ENCODE assay signal across 8 cellular contexts in the genomic region with DNA sequence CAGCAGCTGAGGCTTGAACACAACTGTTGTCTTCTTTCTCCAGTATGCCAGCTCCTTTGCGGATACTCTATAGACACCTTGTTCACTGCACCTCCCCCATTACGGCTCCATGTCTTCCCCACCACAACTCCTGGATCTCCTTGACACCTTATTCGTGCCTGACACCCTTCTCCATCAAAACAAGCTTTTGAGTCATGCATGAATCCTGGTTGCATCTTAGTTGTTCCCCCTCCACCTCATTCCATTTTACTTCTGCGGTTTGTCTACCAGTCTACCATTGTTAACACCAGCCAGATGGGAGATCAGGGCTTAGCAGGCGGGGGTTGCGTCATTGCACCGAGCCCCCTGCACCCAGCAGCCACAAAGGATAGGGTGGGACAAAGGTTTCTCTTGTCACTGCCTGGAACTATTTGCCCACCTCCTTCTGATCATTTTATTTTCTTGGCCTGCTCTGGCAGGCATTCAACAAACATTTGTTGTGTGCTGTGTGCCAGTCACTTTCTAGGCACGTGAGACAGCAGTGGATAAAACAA. TPM values are rescaled to one million over a fixed set of nuclear protein-coding genes. Genes with fewer than 3 reads are reported as not detected.
DNase-seq lines count a peak whose midpoint lies in the region; ATAC-seq and TF ChIP-seq lines count a peak whose summit lies in the region.

No MANE protein-coding gene starts in this region.

- TF ChIP-seq CTCF in ascending aorta (IDR thresholded peaks at IDR 0.05) (no peak), uterus (IDR thresholded peaks at IDR 0.05) (no peak)

- TF ChIP-seq POLR2A in uterus (IDR thresholded peaks at IDR 0.05): no peak

- DNase-seq in left cardiac atrium: peak; percentile 11
- DNase-seq in cardiac septum (ENCODE audit: low spot score): no peak
- no peak for DNase-seq in ascending aorta (ENCODE audit: low spot score in 2 of 2)
- no peak for DNase-seq in uterus
- DNase-seq in A172 (ENCODE audit: low spot score): no peak
- no peak for DNase-seq in activated CD4-positive, CD25-positive, alpha-beta regulatory T cell treated with anti-CD3 and anti-CD28 coated beads, Interleukin-2, amount 50 U/mL, for 72 hours

- H3K27me3 ChIP-seq in ascending aorta (no peaks in the 10 kb centered on the region), mucosa of rectum (ENCODE audit: control insufficient read depth in 2 of 2, insufficient read depth in 2 of 2, low read length in 2 of 2) (no peaks in the 10 kb centered on the region), uterus (no peaks in the 10 kb centered on the region)

- ATAC-seq in left cardiac atrium: no peak
- ATAC-seq in GM18520 (IDR thresholded peaks at IDR 0.05; ENCODE audit: unreplicated experiment): no peak

- H3K27ac ChIP-seq in ascending aorta: peak overlapping the region; percentile 67 to 97
- peak overlapping the region; percentile 87 to 93 for H3K27ac ChIP-seq in mucosa of rectum (ENCODE audit: low read depth in 2 of 2, low read length in 2 of 2)
- H3K27ac ChIP-seq in uterus: peak overlapping the region; percentile 95

- intact Hi-C loops in left cardiac atrium (cut with DNase I) (no loop called here), cardiac septum (cut with DNase I) (loop anchor here (10.0 kb wide), 1 partner anchor 148 kb away; no protein-coding TSS in a partner anchor), ascending aorta (cut with DNase I) (loop anchor here (5.0 kb wide), 1 partner anchor 146 kb away; no protein-coding TSS in a partner anchor), uterus (cut with DNase I; ENCODE audit: low total_unique reads) (no loop called here)

- H3K36me3 ChIP-seq in ascending aorta: peaks cover 45% of the 10 kb centered on the region in 2 donors
- peaks cover 45 to 46% of the 10 kb centered on the region in 2 donors for H3K36me3 ChIP-seq in mucosa of rectum (ENCODE audit: control insufficient read depth in 2 of 2, insufficient read depth in 2 of 2, low read length in 2 of 2)
- H3K36me3 ChIP-seq in uterus: no peaks in the 10 kb centered on the region

- peaks cover 3 to 14% of the 10 kb centered on the region in 2 donors for H3K4me1 ChIP-seq in ascending aorta
- peaks cover 21 to 30% of the 10 kb centered on the region in 2 donors for H3K4me1 ChIP-seq in mucosa of rectum (ENCODE audit: control insufficient read depth in 2 of 2, insufficient read depth in 2 of 2, low read length in 2 of 2)
- peaks cover 0 to 11% of the 10 kb centered on the region in 2 donors for H3K4me1 ChIP-seq in uterus

- H3K9ac ChIP-seq in mucosa of rectum (ENCODE audit: low read depth in 1 of 2, low read length in 2 of 2): no peak overlapping the region

- H3K9me3 ChIP-seq in ascending aorta (no peaks in the 10 kb centered on the region), mucosa of rectum (ENCODE audit: control insufficient read depth in 2 of 2, low read length in 2 of 2) (no peaks in the 10 kb centered on the region), uterus (no peaks in the 10 kb centered on the region)

- H3K4me3 ChIP-seq in ascending aorta (no peak overlapping the region), mucosa of rectum (ENCODE audit: low read length in 2 of 2) (no peak overlapping the region), uterus (no peak overlapping the region)

RNA-seq across cellular contexts. Expression of a gene that starts 2.0 kb away (rescaled TPM):
- total RNA-seq in left cardiac atrium (100 to 1,000 TPM; 109 to 132 TPM), cardiac septum (177 TPM), ascending aorta (87.4 TPM), uterus (10 to 100 TPM; 23.2 to 80.5 (median 74.3) TPM)
- total RNA-seq in A172 (2014; rRNA removed; shearing (Covaris generic)): 106 and 110 TPM in 2 replicates

RNA-seq across cellular contexts. Expression of a gene that starts 16.4 kb away (rescaled TPM):
- 10 to 100 TPM; 42.0 to 60.8 TPM for total RNA-seq in left cardiac atrium
- 64.9 TPM for total RNA-seq in cardiac septum
- 104 TPM for total RNA-seq in ascending aorta
- total RNA-seq in uterus: 100 to 1,000 TPM in 3 of 4 donors, 10 to 100 TPM in 1; 53.2 to 181 (median 135) TPM
- total RNA-seq in A172 (2014; rRNA removed; shearing (Covaris generic)): 21.1 and 29.8 TPM in 2 replicates

RNA-seq across cellular contexts. Expression of a gene that starts 22.8 kb away (rescaled TPM):
- total RNA-seq in left cardiac atrium (100 to 1,000 TPM; 101 to 132 TPM), cardiac septum (160 TPM), ascending aorta (162 TPM), uterus (100 to 1,000 TPM in 3 of 4 donors, 10 to 100 TPM in 1; 72.9 to 187 (median 149) TPM)
- 169 and 174 TPM in 2 replicates for total RNA-seq in A172 (2014; rRNA removed; shearing (Covaris generic))

Comparison
In these comparisons a context has a peak if more than half of its experiments do, and no peak if none do; other contexts are left out.
1. intact Hi-C loops: an anchor here in cardiac septum (10.0 kb wide) and ascending aorta (5.0 kb wide); none called in left cardiac atrium and uterus.